ENCODE assay signal across 14 cellular contexts in the genomic region with DNA sequence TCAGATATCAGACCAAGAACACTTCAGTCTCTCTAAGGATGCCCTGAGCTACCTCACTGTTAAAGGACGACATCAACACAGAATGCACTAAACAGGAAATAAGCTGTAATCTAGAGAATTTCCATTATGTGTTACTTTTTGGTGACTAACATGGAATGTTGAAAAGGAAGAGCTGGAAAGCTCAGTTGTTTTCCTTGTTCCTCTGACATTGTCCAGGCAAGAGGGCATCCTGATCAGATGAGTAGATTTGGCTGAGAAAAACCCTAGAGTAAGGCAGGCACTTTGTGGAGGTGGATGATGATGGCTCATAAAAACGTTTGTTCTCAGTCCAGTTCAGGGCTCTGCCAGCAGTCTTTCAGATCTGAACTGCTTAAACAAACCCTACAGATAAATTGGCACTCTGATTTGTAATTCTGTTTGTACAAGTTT. TPM values are rescaled to one million over a fixed set of nuclear protein-coding genes. Genes with fewer than 3 reads are reported as not detected.
A peak's percentile ranks its signal among the peaks of the same experiment; 100 is the strongest.
DNase-seq lines count a peak whose midpoint lies in the region; ATAC-seq, FAIRE-seq and TF ChIP-seq lines count a peak whose summit lies in the region.
"Had no signal": no experiment of that assay in that cellular context is flagged by ENCODE, and none has a peak within 500 bp of the region (broad histone marks: within the 10 kb centered on the region; RNA-seq: fewer than 3 reads in every experiment).

No MANE protein-coding gene starts in this region.

- peaks cover 4% of the 10 kb centered on the region for H3K4me1 ChIP-seq in IMR-90 (ENCODE audit: control insufficient read depth, insufficient read depth, low read length)
- H3K4me1 ChIP-seq in GM12878 (ENCODE audit: control insufficient read depth, insufficient read depth, low read length) = peaks cover 9% of the 10 kb centered on the region
- H3K4me1 ChIP-seq in left lung = no peaks in the 10 kb centered on the region

- POLR2A ChIA-PET in IMR-90 (lab: Charles Lee; ENCODE audit: unreplicated experiment) (interaction anchor here (0.6 kb wide), 2 partner anchors 49 to 113 kb away, joined by 6 to 8 read pairs; no protein-coding TSS in a partner anchor), GM12878 (lab: Charles Lee) (interaction anchor here (0.5 to 0.7 kb wide), 2 partner anchors 30 to 881 kb away, joined by 4 to 5 read pairs; no protein-coding TSS in a partner anchor)

- SMC1A ChIA-PET in GM12878 (lab: Charles Lee; ENCODE audit: uncharacterized antibody, unreplicated experiment) = interaction anchor here (1.0 kb wide), 2 partner anchors 23 to 48 kb away, joined by 3 to 4 read pairs; no protein-coding TSS in a partner anchor

- in situ Hi-C loops in IMR-90 (cut with MboI; ENCODE audit: low sequenced_read_pairs) (no loop called here), GM12878 (cut with MboI) (no loop called here)

- no peak overlapping the region for H4K91ac ChIP-seq in IMR-90 (ENCODE audit: insufficient read depth, low read depth, low read length)

- no peak overlapping the region for H3K23ac ChIP-seq in IMR-90 (ENCODE audit: low read depth, low read length)

- H3K9me3 Mint-ChIP-seq in CD14-positive monocyte = no peaks in the 10 kb centered on the region
- H3K9me3 Mint-ChIP-seq in chondrocyte (ENCODE audit: low read depth) = no peaks in the 10 kb centered on the region
- H3K9me3 Mint-ChIP-seq: activated naive CD8-positive, alpha-beta T cell treated with anti-CD3 and anti-CD28 coated beads, Interleukin-2, amount 50 U/mL, for 24 hours had no signal

- 0 out of 4 replicates have a peak overlapping the region, but pooled peaks of 1 of the 2 experiments have one; percentile 18 for H4K8ac ChIP-seq in IMR-90 (ENCODE audit: low read depth in 2 of 2, low read length in 2 of 2)

- H3K27me3 ChIP-seq in IMR-90 (ENCODE audit: control insufficient read depth, insufficient read depth, low read length) = no peaks in the 10 kb centered on the region
- no peaks in the 10 kb centered on the region for H3K27me3 ChIP-seq in GM12878 (replicated peaks in 1 of 2; ENCODE audit: control insufficient read depth in 2 of 2, insufficient read depth in 2 of 2, low read length in 1 of 2)
- no peaks in the 10 kb centered on the region for H3K27me3 ChIP-seq in left lung

- H4K20me1 ChIP-seq in IMR-90 (ENCODE audit: insufficient read depth, low read length) (no peaks in the 10 kb centered on the region), GM12878 (ENCODE audit: control insufficient read depth, insufficient read depth) (no peaks in the 10 kb centered on the region)

- intact Hi-C loops in IMR-90 (cut with micrococcal nuclease) = no loop called here
- intact Hi-C loops in GM12878 (cut with micrococcal nuclease; ENCODE audit: unreplicated experiment) = no loop called here
- intact Hi-C loops in left lung (cut with DNase I) = no loop called here
- intact Hi-C loops in CD14-positive monocyte (cut with micrococcal nuclease) = no loop called here

- no peak overlapping the region for H2BK5ac ChIP-seq in IMR-90 (ENCODE audit: low read depth, low read length, poor library complexity, severe bottlenecking)

- FAIRE-seq in GM12878 (lab: Jason Lieb, UNC) = no peak
- FAIRE-seq: GM12891 had no signal

- TF ChIP-seq EP300 in GM12878 (IDR thresholded peaks at IDR 0.05; ENCODE audit: borderline replicate concordance in 1 of 2, control insufficient read depth in 1 of 2, low read depth in 2 of 2, low read length in 2 of 2) = no peak

- no peak overlapping the region for H3K56ac ChIP-seq in IMR-90 (ENCODE audit: extremely low read depth, insufficient read depth, low read length)

- H3K9me1 ChIP-seq in IMR-90 (ENCODE audit: insufficient read depth, low read length) = peaks cover 5% of the 10 kb centered on the region; the same call in 1 of the 2 replicates

- H3K79me2 ChIP-seq in GM12878 (ENCODE audit: control insufficient read depth, insufficient read depth, low read length) = no peaks in the 10 kb centered on the region

- H3K4me3 Mint-ChIP-seq in CD14-positive monocyte (no peak overlapping the region), chondrocyte (ENCODE audit: unreplicated experiment) (no peak overlapping the region)
- H3K4me3 Mint-ChIP-seq: activated naive CD8-positive, alpha-beta T cell treated with anti-CD3 and anti-CD28 coated beads, Interleukin-2, amount 50 U/mL, for 24 hours; T-helper 17 cell had no signal

- no CpG with 5 or more reads among the region's 2 CpGs for WGBS in IMR-90 (ENCODE audit: extremely low coverage in 2 of 2, insufficient read length in 1 of 2), 2 experiments
- 48% methylated on average over 2 of the region's 2 CpGs for WGBS in GM12878 (ENCODE audit: insufficient coverage, insufficient replicate concordance, low lambda C conversion rate, missing lambda C conversion rate)

- DNase-seq in EH (ENCODE audit: low read depth) (peak; percentile 74), IMR-90 (peak; percentile 67), GM12878 (ENCODE audit: low read depth, low spot score) (no peak), left lung (no peak), CD14-positive monocyte (ENCODE audit: low spot score) (no peak), DMS53 (lab: John Stamatoyannopoulos, UW) (no peak), chondrocyte (ENCODE audit: low spot score) (no peak)
- DNase-seq: activated naive CD8-positive, alpha-beta T cell treated with anti-CD3 and anti-CD28 coated beads, Interleukin-2, amount 50 U/mL, for 24 hours; NCI-H1930; retina; T-helper 17 cell had no signal

- TF ChIP-seq POLR2A in IMR-90 (IDR thresholded peaks at IDR 0.05; ENCODE audit: low read depth, low read length) (no peak), GM12878 (IDR thresholded peaks at IDR 0.05; ENCODE audit: low read depth, low read length) (no peak)

- H3K18ac ChIP-seq in IMR-90 (ENCODE audit: low read depth, low read length) = no peak overlapping the region

- H2AK9ac ChIP-seq in IMR-90 (replicated peaks; ENCODE audit: low read depth, low read length, poor library complexity) = no peak overlapping the region

- ATAC-seq in IMR-90 (ENCODE audit: low read depth) = peak; percentile 85
- ATAC-seq in GM12878 = no peak
- ATAC-seq in left lung = peak; percentile 44
- no peak for ATAC-seq in HG02938 (IDR thresholded peaks at IDR 0.05; ENCODE audit: unreplicated experiment)
- ATAC-seq: activated naive CD8-positive, alpha-beta T cell treated with anti-CD3 and anti-CD28 coated beads, Interleukin-2, amount 50 U/mL, for 24 hours; HCT116; T-helper 17 cell had no signal

- peaks cover 0 to 7% of the 10 kb centered on the region in 2 donors for H3K36me3 Mint-ChIP-seq in CD14-positive monocyte
- peaks cover 1% of the 10 kb centered on the region for H3K36me3 Mint-ChIP-seq in chondrocyte (ENCODE audit: low read depth)

- no peak overlapping the region for H3K4me3 ChIP-seq in IMR-90 (ENCODE audit: insufficient read depth, low read depth, low read length)
- H3K4me3 ChIP-seq in GM12878 = no peak overlapping the region
- no peak overlapping the region for H3K4me3 ChIP-seq in left lung

- dilution Hi-C loops in IMR-90 (cut with HindIII; ENCODE audit: low sequenced_read_pairs, unreplicated experiment) = no loop called here

- no peak overlapping the region for H2AK5ac ChIP-seq in IMR-90 (ENCODE audit: low read depth, low read length)

- no peak overlapping the region for H2AFZ ChIP-seq in IMR-90 (replicated peaks; ENCODE audit: low read length, poor library complexity)
- H2AFZ ChIP-seq in GM12878 (ENCODE audit: control insufficient read depth, low read depth, low read length) = no peak overlapping the region

- H3K4me1 Mint-ChIP-seq in CD14-positive monocyte (peaks cover 3% of the 10 kb centered on the region), chondrocyte (ENCODE audit: low read depth) (no peaks in the 10 kb centered on the region)

- H2BK120ac ChIP-seq in IMR-90 (ENCODE audit: low read depth, low read length) = peak overlapping the region; percentile 38; the same call in 1 of the 2 replicates

- no peak overlapping the region for H3K4me2 ChIP-seq in IMR-90 (ENCODE audit: low read depth, low read length)
- H3K4me2 ChIP-seq in GM12878 (ENCODE audit: control insufficient read depth, insufficient read depth) = no peak overlapping the region

- RAD21 ChIA-PET in GM12878 (lab: Charles Lee; ENCODE audit: unreplicated experiment) = interaction anchor here (1.0 to 3.2 kb wide), 2 partner anchors 30 to 48 kb away, joined by 3 to 10 read pairs; no protein-coding TSS in a partner anchor

- H2BK15ac ChIP-seq in IMR-90 (ENCODE audit: low read depth, low read length) = no peak overlapping the region

- CTCF ChIA-PET in IMR-90 (lab: Yijun Ruan, JAX) = interaction anchor here (0.6 to 1.0 kb wide), 4 partner anchors 12 to 51 kb away, joined by 3 to 6 read pairs (median 4); no protein-coding TSS in a partner anchor
- CTCF ChIA-PET in GM12878 (lab: Yijun Ruan, JAX) = interaction anchor here (0.7 to 0.9 kb wide), 2 partner anchors 27 to 1621 kb away, joined by 3 read pairs; no protein-coding TSS in a partner anchor

- TF ChIP-seq RAD21 in IMR-90 (IDR thresholded peaks at IDR 0.05; ENCODE audit: low read length) (no peak), GM12878 (IDR thresholded peaks at IDR 0.05; ENCODE audit: insufficient read depth, low read depth, low read length) (no peak)

- BruUV-seq in IMR-90 (replicated peaks; lab: Mats Ljungman, UMichigan) (no TSS peak), GM12878 (replicated peaks; lab: Mats Ljungman, UMichigan) (no TSS peak)

- no peaks in the 10 kb centered on the region for H3K9me3 ChIP-seq in IMR-90 (ENCODE audit: control insufficient read depth, insufficient read depth, low read length)
- peaks cover 10% of the 10 kb centered on the region for H3K9me3 ChIP-seq in GM12878 (replicated peaks; ENCODE audit: control insufficient read depth, insufficient read depth, low read length)
- H3K9me3 ChIP-seq in left lung = no peaks in the 10 kb centered on the region

- TF ChIP-seq CTCF in IMR-90 (conservative IDR thresholded peaks at IDR 0.05; ENCODE audit: low read depth, low read length) (no peak), GM12878 (IDR thresholded peaks at IDR 0.05 in 2 of 3, conservative IDR thresholded peaks at IDR 0.05 in 1 of 3; ENCODE audit: control insufficient read depth in 2 of 3, extremely low read depth in 1 of 3, insufficient read depth in 1 of 3, low read depth in 3 of 3, low read length in 3 of 3) (no peak), left lung (IDR thresholded peaks at IDR 0.05) (no peak), CD14-positive monocyte (IDR thresholded peaks at IDR 0.05) (no peak), chondrocyte (IDR thresholded peaks at IDR 0.05) (no peak)

- 0 out of 2 replicates have a peak overlapping the region, but pooled peaks have one; percentile 36 for H3K4ac ChIP-seq in IMR-90 (ENCODE audit: low read depth, low read length)

- H3K9ac ChIP-seq in IMR-90 (ENCODE audit: low read depth, low read length) (no peak overlapping the region), GM12878 (ENCODE audit: control insufficient read depth, insufficient read depth, low read length) (no peak overlapping the region)

- no peaks in the 10 kb centered on the region for H3K79me1 ChIP-seq in IMR-90 (ENCODE audit: low read depth in 1 of 2, low read length in 2 of 2)

- H3K27ac ChIP-seq in IMR-90 (ENCODE audit: insufficient read depth, low read length) (no peak overlapping the region), GM12878 (ENCODE audit: control insufficient read depth, insufficient read depth) (peak overlapping the region; percentile 34; the same call in 1 of the 2 replicates), left lung (peak overlapping the region in 1 of 2 donors; percentile 23)

- H3K27me3 Mint-ChIP-seq in CD14-positive monocyte (ENCODE audit: low read depth in 3 of 3) = peaks cover 0 to under 1% (median 0%) of the 10 kb centered on the region in 3 donors
- no peaks in the 10 kb centered on the region for H3K27me3 Mint-ChIP-seq in chondrocyte (ENCODE audit: low read depth)
- H3K27me3 Mint-ChIP-seq: activated naive CD8-positive, alpha-beta T cell treated with anti-CD3 and anti-CD28 coated beads, Interleukin-2, amount 50 U/mL, for 24 hours; T-helper 17 cell had no signal

- no peak overlapping the region for H3K27ac Mint-ChIP-seq in CD14-positive monocyte
- no peak overlapping the region for H3K27ac Mint-ChIP-seq in chondrocyte (ENCODE audit: unreplicated experiment)
- H3K27ac Mint-ChIP-seq: activated naive CD8-positive, alpha-beta T cell treated with anti-CD3 and anti-CD28 coated beads, Interleukin-2, amount 50 U/mL, for 24 hours had no signal

- H4K5ac ChIP-seq in IMR-90 (ENCODE audit: low read depth, low read length) = no peak overlapping the region

- peak overlapping the region; percentile 22 for H3K14ac ChIP-seq in IMR-90 (replicated peaks; ENCODE audit: low read depth, low read length)

- 0 out of 2 replicates have a peak overlapping the region, but pooled peaks have one; percentile 30 for H2BK20ac ChIP-seq in IMR-90 (ENCODE audit: low read depth, low read length)

- H3K36me3 ChIP-seq in IMR-90 (ENCODE audit: control insufficient read depth, insufficient read depth, low read length) (peaks cover 2% of the 10 kb centered on the region; the same call in 1 of the 2 replicates), GM12878 (ENCODE audit: control insufficient read depth in 2 of 2, insufficient read depth in 2 of 2, low read length in 1 of 2) (peaks cover 0 to 1% of the 10 kb centered on the region in 2 experiments; a peak in 2 of 4 replicates), left lung (no peaks in the 10 kb centered on the region)

RNA-seq across cellular contexts. Expression of a gene that starts 34.0 kb away (rescaled TPM):
- total RNA-seq in IMR-90 (2012; rRNA removed) (4.7 and 5.0 TPM in 2 replicates), GM12878 (2014; rRNA removed) (10.6 and 14.5 TPM in 2 replicates), GM12878 (2014; rRNA removed; fragmentation: Illumina TruSeq; extraction: Trizol) (12.7 and 14.9 TPM in 2 replicates), GM12878 (2021) (14.9 and 18.0 TPM in 2 replicates), left lung (10 to 100 TPM in 1 of 2 donors, 1 to 10 TPM in 1; 7.3 to 10.5 TPM), chondrocyte (3.6 to 6.8 TPM (median 4.3 TPM) in 3 replicates)
- polyA plus RNA-seq in IMR-90 (2012; rRNA removed) (2.4 and 3.9 TPM in 2 replicates), GM12878 (2011; rRNA removed) (11.7 and 18.4 TPM in 2 replicates), GM12878 (2014; fragmentation: Illumina TruSeq; extraction: Trizol) (15.5 and 15.9 TPM in 2 replicates), GM12878 (2014; fragmentation: Nextera tagmentation; extraction: Ambion mirVana) (1 to 10 TPM; 2.8 to 4.1 TPM), GM12878 (2014; rRNA removed) (7.0 and 8.5 TPM in 2 replicates), GM12878 (2016; fragmentation: Nextera tagmentation; extraction: Ambion mirVana) (10 to 100 TPM; 11.6 to 12.6 TPM), CD14-positive monocyte (1 to 10 TPM; 1.1 to 1.5 TPM)
- 1.0 and 1.4 TPM in 2 replicates for polyA plus RNA-seq in IMR-90 (2012; cell fraction: cytosol; rRNA removed)
- polyA plus RNA-seq in IMR-90 (2012; cell fraction: nucleus; rRNA removed; ENCODE audit: low replicate concordance) = 17.7 and 19.8 TPM in 2 replicates
- 66.0 and 74.0 TPM in 2 replicates for total RNA-seq in GM12878 (2013; cell fraction: nucleolus; rRNA removed)
- polyA plus RNA-seq in GM12878 (2011; ENCODE audit: low read depth) = 3.3 TPM
- polyA plus RNA-seq in GM12878 (2011; cell fraction: cytosol; rRNA removed) = 4.0 and 6.8 TPM in 2 replicates
- 29.0 and 40.0 TPM in 2 replicates for polyA plus RNA-seq in GM12878 (2011; cell fraction: nucleus; rRNA removed)
- 5.3 and 6.1 TPM in 2 replicates for polyA plus RNA-seq in GM12878 (2012)
- polyA minus RNA-seq in GM12878 (2011; rRNA and poly(A)+ RNA removed) = 9.3 and 11.3 TPM in 2 replicates
- polyA minus RNA-seq in GM12878 (2011; cell fraction: cytosol; rRNA and poly(A)+ RNA removed) = 2.9 and 3.7 TPM in 2 replicates
- 20.1 and 27.9 TPM in 2 replicates for polyA minus RNA-seq in GM12878 (2011; cell fraction: nucleus; rRNA and poly(A)+ RNA removed)

RNA-seq across cellular contexts. Expression of a gene that starts 34.2 kb away (rescaled TPM):
- 0.18 and 0.56 TPM in 2 replicates for total RNA-seq in IMR-90 (2012; rRNA removed)
- polyA plus RNA-seq in IMR-90 (2012; rRNA removed) = 1.1 TPM in 2 replicates
- 0.34 and 0.87 TPM in 2 replicates for polyA plus RNA-seq in IMR-90 (2012; cell fraction: cytosol; rRNA removed)
- 1.5 and 2.4 TPM in 2 replicates for polyA plus RNA-seq in IMR-90 (2012; cell fraction: nucleus; rRNA removed; ENCODE audit: low replicate concordance)
- total RNA-seq in GM12878 (2013; cell fraction: nucleolus; rRNA removed) = 1.7 and 2.0 TPM in 2 replicates
- 1.0 and 1.8 TPM in 2 replicates for total RNA-seq in GM12878 (2014; rRNA removed)
- 0.94 and 0.97 TPM in 2 replicates for total RNA-seq in GM12878 (2014; rRNA removed; fragmentation: Illumina TruSeq; extraction: Trizol)
- total RNA-seq in GM12878 (2021) = 2.6 and 3.3 TPM in 2 replicates
- polyA plus RNA-seq in GM12878 (2011; ENCODE audit: low read depth) = 0.24 TPM
- polyA plus RNA-seq in GM12878 (2011; rRNA removed) = 0.42 and 0.61 TPM in 2 replicates
- polyA plus RNA-seq in GM12878 (2011; cell fraction: cytosol; rRNA removed) = 0.43 and 0.82 TPM in 2 replicates
- 1.2 and 1.4 TPM in 2 replicates for polyA plus RNA-seq in GM12878 (2011; cell fraction: nucleus; rRNA removed)
- polyA plus RNA-seq in GM12878 (2012) = 1.0 and 1.1 TPM in 2 replicates
- polyA plus RNA-seq in GM12878 (2014; fragmentation: Illumina TruSeq; extraction: Trizol) = 0.34 and 0.86 TPM in 2 replicates
- polyA plus RNA-seq in GM12878 (2014; fragmentation: Nextera tagmentation; extraction: Ambion mirVana) = under 1 TPM; 0.24 to 0.79 TPM
- polyA plus RNA-seq in GM12878 (2014; rRNA removed) = 1.4 and 1.9 TPM in 2 replicates
- 1 to 10 TPM in 1 of 2 experiments, under 1 TPM in 1; 0.84 to 2.1 TPM for polyA plus RNA-seq in GM12878 (2016; fragmentation: Nextera tagmentation; extraction: Ambion mirVana)
- 0.66 and 0.67 TPM in 2 replicates for polyA minus RNA-seq in GM12878 (2011; rRNA and poly(A)+ RNA removed)
- not detected in 2 replicates for polyA minus RNA-seq in GM12878 (2011; cell fraction: cytosol; rRNA and poly(A)+ RNA removed)
- polyA minus RNA-seq in GM12878 (2011; cell fraction: nucleus; rRNA and poly(A)+ RNA removed) = 0.36 and 0.67 TPM in 2 replicates
- 1 to 10 TPM; 1.6 to 3.1 TPM for total RNA-seq in left lung
- under 1 TPM; 0.56 to 0.57 TPM for polyA plus RNA-seq in CD14-positive monocyte
- 1.5 to 1.8 TPM (median 1.6 TPM) in 3 replicates for total RNA-seq in chondrocyte

RNA-seq across cellular contexts. Expression of a gene that starts 45.9 kb away (rescaled TPM):
- total RNA-seq in IMR-90 (2012; rRNA removed) = 25.5 and 28.9 TPM in 2 replicates
- 27.5 and 29.9 TPM in 2 replicates for polyA plus RNA-seq in IMR-90 (2012; rRNA removed)
- polyA plus RNA-seq in IMR-90 (2012; cell fraction: cytosol; rRNA removed) = 8.4 and 14.0 TPM in 2 replicates
- 57.2 and 84.7 TPM in 2 replicates for polyA plus RNA-seq in IMR-90 (2012; cell fraction: nucleus; rRNA removed; ENCODE audit: low replicate concordance)
- 362 and 384 TPM in 2 replicates for total RNA-seq in GM12878 (2013; cell fraction: nucleolus; rRNA removed)
- total RNA-seq in GM12878 (2014; rRNA removed) = 47.3 and 57.2 TPM in 2 replicates
- 45.1 and 45.5 TPM in 2 replicates for total RNA-seq in GM12878 (2014; rRNA removed; fragmentation: Illumina TruSeq; extraction: Trizol)
- total RNA-seq in GM12878 (2021) = 93.6 and 96.1 TPM in 2 replicates
- polyA plus RNA-seq in GM12878 (2011; ENCODE audit: low read depth) = 42.0 TPM
- 123 and 138 TPM in 2 replicates for polyA plus RNA-seq in GM12878 (2011; rRNA removed)
- polyA plus RNA-seq in GM12878 (2011; cell fraction: cytosol; rRNA removed) = 72.4 and 86.7 TPM in 2 replicates
- polyA plus RNA-seq in GM12878 (2011; cell fraction: nucleus; rRNA removed) = 276 and 335 TPM in 2 replicates
- polyA plus RNA-seq in GM12878 (2012) = 61.2 and 68.8 TPM in 2 replicates
- 93.2 and 95.5 TPM in 2 replicates for polyA plus RNA-seq in GM12878 (2014; fragmentation: Illumina TruSeq; extraction: Trizol)
- 10 to 100 TPM; 10.5 to 15.9 TPM for polyA plus RNA-seq in GM12878 (2014; fragmentation: Nextera tagmentation; extraction: Ambion mirVana)
- 58.6 and 59.7 TPM in 2 replicates for polyA plus RNA-seq in GM12878 (2014; rRNA removed)
- polyA plus RNA-seq in GM12878 (2016; fragmentation: Nextera tagmentation; extraction: Ambion mirVana) = 10 to 100 TPM; 32.7 to 40.7 TPM
- 75.3 and 98.7 TPM in 2 replicates for polyA minus RNA-seq in GM12878 (2011; rRNA and poly(A)+ RNA removed)
- 54.1 and 75.7 TPM in 2 replicates for polyA minus RNA-seq in GM12878 (2011; cell fraction: cytosol; rRNA and poly(A)+ RNA removed)
- 91.8 and 128 TPM in 2 replicates for polyA minus RNA-seq in GM12878 (2011; cell fraction: nucleus; rRNA and poly(A)+ RNA removed)
- 100 to 1,000 TPM in 1 of 2 donors, 10 to 100 TPM in 1; 71.4 to 127 TPM for total RNA-seq in left lung
- 10 to 100 TPM in 1 of 2 donors, 1 to 10 TPM in 1; 5.4 to 11.2 TPM for polyA plus RNA-seq in CD14-positive monocyte
- 19.2 to 31.7 TPM (median 19.6 TPM) in 3 replicates for total RNA-seq in chondrocyte

Comparison
In these comparisons a context has a peak if more than half of its experiments do, and no peak if none do; other contexts are left out.
1. DNase-seq: peak in EH (single experiment) and IMR-90 (single experiment); none in GM12878 (single experiment), left lung (0 of 2), CD14-positive monocyte (single experiment), DMS53 (single experiment) and chondrocyte (single experiment).
2. ATAC-seq: peak in IMR-90 (single experiment) and left lung (single experiment); none in GM12878 (single experiment) and HG02938 (single experiment).